Comparison of ENCODE assay signal across 14 cellular contexts in the genomic region with DNA sequence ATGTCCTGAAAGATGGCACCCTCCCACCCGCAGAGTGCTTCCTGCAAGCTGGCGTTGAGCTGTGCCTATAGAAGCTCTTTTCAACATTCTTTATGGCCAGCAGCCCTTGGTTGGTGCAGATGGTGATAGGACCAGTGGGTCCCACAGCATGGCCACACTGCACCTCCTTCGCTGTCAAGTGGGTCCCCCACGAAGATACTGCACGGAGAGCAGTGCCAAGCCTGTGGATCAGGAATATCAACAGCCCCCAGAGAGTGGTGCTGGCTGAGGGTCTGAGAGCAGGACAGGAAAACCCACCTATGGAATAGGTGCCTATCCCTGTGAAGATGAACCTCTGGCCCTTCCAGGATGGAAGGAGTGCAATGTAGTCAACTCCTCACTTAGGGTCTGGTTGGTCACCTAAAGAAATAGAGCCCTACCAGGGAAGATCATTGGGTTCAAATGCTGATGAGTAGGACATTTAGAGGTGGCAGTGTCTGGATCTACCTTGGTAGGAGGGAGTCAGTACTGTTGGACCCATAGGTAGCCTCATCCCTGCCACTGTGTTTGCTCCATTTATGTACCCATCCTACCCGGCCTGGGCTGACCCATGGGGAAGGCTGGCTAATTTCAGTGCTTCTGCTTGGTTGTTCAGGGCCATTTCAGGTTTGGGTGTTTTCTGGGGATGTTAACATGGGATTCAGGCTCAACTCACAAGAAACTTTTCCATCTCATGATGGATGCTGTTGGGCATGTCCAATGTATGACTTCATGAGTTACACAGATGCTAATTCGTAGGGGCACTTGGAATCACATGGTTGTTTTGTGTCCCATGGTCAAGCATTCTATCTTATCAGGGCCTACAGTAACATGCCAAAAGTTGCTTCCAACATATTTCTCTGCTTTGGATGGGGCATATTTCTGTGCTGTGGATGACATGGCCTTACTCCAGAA. TPM values are rescaled to one million over a fixed set of nuclear protein-coding genes. Genes with fewer than 3 reads are reported as not detected.
DNase-seq lines count a peak whose midpoint lies in the region; ATAC-seq and TF ChIP-seq lines count a peak whose summit lies in the region.
"Had no signal": no experiment of that assay in that cellular context is flagged by ENCODE, and none has a peak within 500 bp of the region (broad histone marks: within the 10 kb centered on the region; RNA-seq: fewer than 3 reads in every experiment).

No MANE protein-coding gene starts in this region.

- no peak for ATAC-seq in activated CD8-positive, alpha-beta memory T cell treated with anti-CD3 and anti-CD28 coated beads, Interleukin-2, amount 10 ng/mL, durations not matched to agents 7 days and 5 days
- ATAC-seq: gastroesophageal sphincter had no signal

- no peak overlapping the region for H3K9ac ChIP-seq in liver (ENCODE audit: low read depth in 1 of 2, low read length in 2 of 2)
- no peak overlapping the region for H3K9ac ChIP-seq in stomach smooth muscle (ENCODE audit: low read length in 2 of 2)

- H3K4me1 ChIP-seq in liver (ENCODE audit: control insufficient read depth in 4 of 4, insufficient read depth in 4 of 4, low read length in 3 of 4) (peaks cover 3 to 24% (median 13%) of the 10 kb centered on the region in 4 donors), stomach smooth muscle (ENCODE audit: control insufficient read depth, insufficient read depth, low read length) (peaks cover 12% of the 10 kb centered on the region), adrenal gland (replicated peaks in 1 of 2) (peaks cover 18 to 19% of the 10 kb centered on the region in 2 donors)

- TF ChIP-seq POLR2A in adrenal gland (IDR thresholded peaks at IDR 0.05): no peak

- H3K27ac ChIP-seq in liver (ENCODE audit: low read depth in 1 of 2, low read length in 2 of 2) (no peak overlapping the region), stomach smooth muscle (ENCODE audit: low read length) (no peak overlapping the region), adrenal gland (no peak overlapping the region)

- TF ChIP-seq RAD21 in liver (IDR thresholded peaks at IDR 0.05): no peak

- intact Hi-C loops in adrenal gland (cut with DNase I): no loop called here

- peak overlapping the region; percentile 94 for H3K27ac Mint-ChIP-seq in activated CD8-positive, alpha-beta memory T cell treated with anti-CD3 and anti-CD28 coated beads, Interleukin-2, amount 10 ng/mL, durations not matched to agents 7 days and 5 days
- H3K27ac Mint-ChIP-seq in activated CD4-positive, alpha-beta memory T cell treated with anti-CD3 and anti-CD28 coated beads, Interleukin-2, amount 10 ng/mL, durations not matched to agents 7 days and 5 days: peak overlapping the region; percentile 72

- H3K4me3 Mint-ChIP-seq in activated CD8-positive, alpha-beta memory T cell treated with anti-CD3 and anti-CD28 coated beads, Interleukin-2, amount 10 ng/mL, durations not matched to agents 7 days and 5 days: peak overlapping the region; percentile 99
- peak overlapping the region; percentile 99 for H3K4me3 Mint-ChIP-seq in activated CD4-positive, alpha-beta memory T cell treated with anti-CD3 and anti-CD28 coated beads, Interleukin-2, amount 10 ng/mL, durations not matched to agents 7 days and 5 days

- H3K9me3 Mint-ChIP-seq in activated CD8-positive, alpha-beta memory T cell treated with anti-CD3 and anti-CD28 coated beads, Interleukin-2, amount 10 ng/mL, durations not matched to agents 7 days and 5 days (ENCODE audit: low read depth): no peaks in the 10 kb centered on the region
- H3K9me3 Mint-ChIP-seq in activated CD4-positive, alpha-beta memory T cell treated with anti-CD3 and anti-CD28 coated beads, Interleukin-2, amount 10 ng/mL, durations not matched to agents 7 days and 5 days: no peaks in the 10 kb centered on the region

- H3K36me3 ChIP-seq in liver (ENCODE audit: control insufficient read depth in 4 of 4, insufficient read depth in 3 of 4, low read depth in 1 of 4, low read length in 3 of 4): no peaks in the 10 kb centered on the region
- no peaks in the 10 kb centered on the region for H3K36me3 ChIP-seq in stomach smooth muscle (ENCODE audit: control insufficient read depth in 2 of 2, insufficient read depth in 2 of 2, low read length in 2 of 2)
- no peaks in the 10 kb centered on the region for H3K36me3 ChIP-seq in adrenal gland (replicated peaks in 1 of 2)
- H3K36me3 ChIP-seq: gastroesophageal sphincter had no signal

- CTCF ChIA-PET in activated CD8-positive, alpha-beta memory T cell treated with anti-CD3 and anti-CD28 coated beads, Interleukin-2, amount 10 ng/mL, durations not matched to agents 7 days and 5 days (lab: Charles Lee): no interaction called here
- CTCF ChIA-PET in activated CD4-positive, alpha-beta memory T cell treated with anti-CD3 and anti-CD28 coated beads, Interleukin-2, amount 10 ng/mL, durations not matched to agents 7 days and 5 days (lab: Charles Lee): no interaction called here

- H3K9me3 ChIP-seq in liver (ENCODE audit: control insufficient read depth in 4 of 4, low read length in 3 of 4): no peaks in the 10 kb centered on the region
- no peaks in the 10 kb centered on the region for H3K9me3 ChIP-seq in stomach smooth muscle (ENCODE audit: control insufficient read depth in 2 of 2, low read length in 2 of 2)
- no peaks in the 10 kb centered on the region for H3K9me3 ChIP-seq in adrenal gland (replicated peaks in 1 of 3)
- H3K9me3 ChIP-seq: gastroesophageal sphincter, mucosa of descending colon had no signal

- peaks cover 55% of the 10 kb centered on the region for H3K4me1 Mint-ChIP-seq in activated CD8-positive, alpha-beta memory T cell treated with anti-CD3 and anti-CD28 coated beads, Interleukin-2, amount 10 ng/mL, durations not matched to agents 7 days and 5 days
- peaks cover 66% of the 10 kb centered on the region for H3K4me1 Mint-ChIP-seq in activated CD4-positive, alpha-beta memory T cell treated with anti-CD3 and anti-CD28 coated beads, Interleukin-2, amount 10 ng/mL, durations not matched to agents 7 days and 5 days

- peaks cover 1% of the 10 kb centered on the region for H3K27me3 Mint-ChIP-seq in activated CD8-positive, alpha-beta memory T cell treated with anti-CD3 and anti-CD28 coated beads, Interleukin-2, amount 10 ng/mL, durations not matched to agents 7 days and 5 days
- no peaks in the 10 kb centered on the region for H3K27me3 Mint-ChIP-seq in activated CD4-positive, alpha-beta memory T cell treated with anti-CD3 and anti-CD28 coated beads, Interleukin-2, amount 10 ng/mL, durations not matched to agents 7 days and 5 days

- H3K27me3 ChIP-seq in liver (ENCODE audit: control insufficient read depth in 4 of 4, insufficient read depth in 4 of 4, low read length in 3 of 4) (no peaks in the 10 kb centered on the region), stomach smooth muscle (ENCODE audit: control insufficient read depth in 1 of 2, insufficient read depth in 2 of 2, low read length in 2 of 2) (peaks cover 1 to 7% of the 10 kb centered on the region in 2 donors), adrenal gland (no peaks in the 10 kb centered on the region)
- H3K27me3 ChIP-seq: gastroesophageal sphincter had no signal

- H3K4me3 ChIP-seq in liver (ENCODE audit: low read depth in 1 of 3, low read length in 3 of 3): peak overlapping the region; percentile 62 to 83 (median 71)
- peak overlapping the region; percentile 12 to 67 for H3K4me3 ChIP-seq in stomach smooth muscle (ENCODE audit: low read length in 2 of 2)
- peak overlapping the region in 1 of 4 donors; percentile 78 for H3K4me3 ChIP-seq in adrenal gland

- POLR2A ChIA-PET in activated CD4-positive, alpha-beta memory T cell treated with anti-CD3 and anti-CD28 coated beads, Interleukin-2, amount 10 ng/mL, durations not matched to agents 7 days and 5 days (lab: Charles Lee): no interaction called here

- WGBS in liver: 87% methylated on average over 7 of the region's 7 CpGs
- 78 to 94% (median 88%) methylated on average over 6 to 7 of the region's 7 CpGs for WGBS in adrenal gland, 4 donors

- TF ChIP-seq CTCF in liver (IDR thresholded peaks at IDR 0.05; ENCODE audit: low read depth, low read length, missing input control) (no peak), adrenal gland (IDR thresholded peaks at IDR 0.05) (no peak), GM10266 (IDR thresholded peaks at IDR 0.05; ENCODE audit: control insufficient read depth, insufficient read depth, low read depth, missing control alignments) (no peak)

- peaks cover 42% of the 10 kb centered on the region for H3K36me3 Mint-ChIP-seq in activated CD8-positive, alpha-beta memory T cell treated with anti-CD3 and anti-CD28 coated beads, Interleukin-2, amount 10 ng/mL, durations not matched to agents 7 days and 5 days
- peaks cover 57% of the 10 kb centered on the region for H3K36me3 Mint-ChIP-seq in activated CD4-positive, alpha-beta memory T cell treated with anti-CD3 and anti-CD28 coated beads, Interleukin-2, amount 10 ng/mL, durations not matched to agents 7 days and 5 days (ENCODE audit: low read depth)

- DNase-seq in activated CD8-positive, alpha-beta memory T cell treated with anti-CD3 and anti-CD28 coated beads, Interleukin-2, amount 10 ng/mL, durations not matched to agents 7 days and 5 days: no peak
- DNase-seq in activated CD8-positive, alpha-beta memory T cell treated with anti-CD3 and anti-CD28 coated beads for 24 hours: no peak
- DNase-seq in activated CD4-positive, alpha-beta memory T cell treated with anti-CD3 and anti-CD28 coated beads, Interleukin-2, amount 10 ng/mL, durations not matched to agents 7 days and 5 days: no peak
- no peak for DNase-seq in RPMI8226
- DNase-seq in adrenal gland: no peak
- DNase-seq in GM10266 (ENCODE audit: extremely low spot score): no peak
- DNase-seq: ACHN, HCEC 1CT, NCI-H2227 treated with DMSO at 0.1 percent for 48 hours, SIG-M5 had no signal

TF ChIP-seq in liver, 16 proteins besides CTCF, POLR2A, EP300 and RAD21 (continues in another document):
- TF ChIP-seq TAF1 (conservative IDR thresholded peaks at IDR 0.05) (no peak), EGR1 (IDR thresholded peaks at IDR 0.05; ENCODE audit: low read depth in 2 of 2) (no peak), YY1 (IDR thresholded peaks at IDR 0.05) (no peak), HNF4A (conservative IDR thresholded peaks at IDR 0.05) (no peak), FOXA2 (IDR thresholded peaks at IDR 0.05) (no peak)
- TF ChIP-seq, protein P1, sequence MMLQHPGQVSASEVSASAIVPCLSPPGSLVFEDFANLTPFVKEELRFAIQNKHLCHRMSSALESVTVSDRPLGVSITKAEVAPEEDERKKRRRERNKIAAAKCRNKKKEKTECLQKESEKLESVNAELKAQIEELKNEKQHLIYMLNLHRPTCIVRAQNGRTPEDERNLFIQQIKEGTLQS (IDR thresholded peaks at IDR 0.05): no peak

RNA-seq across cellular contexts. Expression of a gene that starts 33.4 kb away (rescaled TPM):
- 10 to 100 TPM; 44.1 to 63.8 TPM for total RNA-seq in activated CD8-positive, alpha-beta memory T cell treated with anti-CD3 and anti-CD28 coated beads, Interleukin-2, amount 10 ng/mL, durations not matched to agents 7 days and 5 days
- 10 to 100 TPM; 60.8 to 62.9 TPM for total RNA-seq in activated CD4-positive, alpha-beta memory T cell treated with anti-CD3 and anti-CD28 coated beads, Interleukin-2, amount 10 ng/mL, durations not matched to agents 7 days and 5 days
- total RNA-seq in liver (1 to 10 TPM; 1.8 to 4.9 TPM), adrenal gland (1 to 10 TPM; 1.4 to 3.3 (median 3.0) TPM)
- polyA plus RNA-seq in liver (under 1 TPM; 0.19 to 0.66 TPM), adrenal gland (1 to 10 TPM in 2 of 3 donors, under 1 TPM in 1; 0.57 to 3.0 (median 2.7) TPM)

Comparison
In these comparisons a context has a peak if more than half of its experiments do, and no peak if none do; other contexts are left out.
1. RNA of a gene that starts 33.4 kb away (total RNA-seq): 44.1 to 63.8 TPM in activated CD8-positive, alpha-beta memory T cell treated with anti-CD3 and anti-CD28 coated beads, Interleukin-2, amount 10 ng/mL, durations not matched to agents 7 days and 5 days and 60.8 to 62.9 TPM in activated CD4-positive, alpha-beta memory T cell treated with anti-CD3 and anti-CD28 coated beads, Interleukin-2, amount 10 ng/mL, durations not matched to agents 7 days and 5 days; 1.8 to 4.9 TPM in liver and 1.4 to 3.3 TPM in adrenal gland; every median in the first group is over 4 times any median in the second.